Comparison of ENCODE assay signal across 8 cellular contexts in genomic region chr1:112704908-112705627, GRCh38. TPM values are rescaled to one million over a fixed set of nuclear protein-coding genes. Genes with fewer than 3 reads are reported as not detected.
DNase-seq lines count a peak whose midpoint lies in the region; FAIRE-seq and TF ChIP-seq lines count a peak whose summit lies in the region.

No MANE protein-coding gene starts in this region.

- TF ChIP-seq CTCF in bronchial epithelial cell (IDR thresholded peaks at IDR 0.05; ENCODE audit: insufficient read depth, low read length, severe bottlenecking) = no peak

- peaks cover 13 to 26% of the 10 kb centered on the region in 2 donors for H3K4me1 ChIP-seq in small intestine (ENCODE audit: control insufficient read depth in 2 of 2, insufficient read depth in 1 of 2, low read depth in 1 of 2, low read length in 1 of 2)

- H3K9me3 ChIP-seq in KOPT-K1 (ENCODE audit: insufficient read depth, low read length, poor library complexity, severe bottlenecking) (no peaks in the 10 kb centered on the region), small intestine (ENCODE audit: control insufficient read depth, low read depth) (no peaks in the 10 kb centered on the region)

- WGBS in small intestine, 3 donors = 1 to 5% (median 3%) methylated on average over 11 to 13 of the region's 13 CpGs

- H3K4me3 ChIP-seq in bronchial epithelial cell (ENCODE audit: low read depth, low read length) = peak overlapping the region; percentile 88
- peak overlapping the region; percentile 8 to 89 for H3K4me3 ChIP-seq in small intestine (ENCODE audit: low read depth in 1 of 2, low read length in 2 of 2)

- H3K36me3 ChIP-seq in KOPT-K1 (ENCODE audit: insufficient read depth, low read length) (peaks cover 24% of the 10 kb centered on the region), bronchial epithelial cell (ENCODE audit: control insufficient read depth, insufficient read depth, low read length) (peaks cover 25% of the 10 kb centered on the region), small intestine (ENCODE audit: control insufficient read depth in 2 of 2, insufficient read depth in 2 of 2, low read length in 2 of 2) (peaks cover 6 to 10% of the 10 kb centered on the region in 2 donors)

- DNase-seq in stimulated activated CD4-positive, alpha-beta T cell treated with anti-CD3 and anti-CD28 coated beads, Interleukin-15, amount 100 ng/mL, for 24 hours = peak; percentile 70
- no peak for DNase-seq in stimulated activated CD4-positive, alpha-beta T cell treated with anti-CD3 and anti-CD28 coated beads, Interleukin-12 subunit alpha, Interleukin-12 subunit beta, amount 100 ng/mL, for 4 hours
- DNase-seq in H4 (ENCODE audit: low spot score) = peak; percentile 96
- peak; percentile 87 for DNase-seq in SKM-1 (lab: John Stamatoyannopoulos, UW; ENCODE audit: unreplicated experiment)
- DNase-seq in bronchial epithelial cell (ENCODE audit: low read depth) = peak; percentile 98
- peak; percentile 88 for DNase-seq in iPS-NIHi11 (ENCODE audit: low spot score)
- DNase-seq in small intestine = peak; percentile 91

- H3K27ac ChIP-seq in KOPT-K1 (ENCODE audit: low read depth, low read length, poor library complexity, severe bottlenecking) = peak overlapping the region; percentile 71
- H3K27ac ChIP-seq in small intestine (ENCODE audit: low read depth in 1 of 2, low read length in 1 of 2) = peak overlapping the region; percentile 94 to 95

- no peak for FAIRE-seq in bronchial epithelial cell (lab: Jason Lieb, UNC)
- no peak for FAIRE-seq in small intestine (lab: Jason Lieb, UNC)

- H3K27me3 ChIP-seq in bronchial epithelial cell (ENCODE audit: control insufficient read depth, insufficient read depth, low read length) (no peaks in the 10 kb centered on the region), small intestine (ENCODE audit: control insufficient read depth in 2 of 2, insufficient read depth in 2 of 2, low read length in 2 of 2) (no peaks in the 10 kb centered on the region)

RNA-seq across cellular contexts. Expression of gene RHOC, which starts 1.9 kb away (rescaled TPM):
- 218 and 228 TPM in 2 replicates for total RNA-seq in H4 (2014; rRNA removed; shearing (Covaris generic))
- total RNA-seq in bronchial epithelial cell = 420 and 469 TPM in 2 replicates
- polyA plus RNA-seq in small intestine = 1,000 to 10,000 TPM in 2 of 3 donors, 100 to 1,000 TPM in 1; 235 to 1,126 (median 1,023) TPM

RNA-seq across cellular contexts. Expression of gene PPM1J, which starts 10.1 kb away (rescaled TPM):
- 0.10 and 0.45 TPM in 2 replicates for total RNA-seq in H4 (2014; rRNA removed; shearing (Covaris generic))
- total RNA-seq in bronchial epithelial cell = 4.0 and 4.5 TPM in 2 replicates
- polyA plus RNA-seq in small intestine = under 1 TPM in 1 of 3 donors, not detected in 2; 1.00 TPM

RNA-seq across cellular contexts. Expression of gene MOV10, which starts 30.6 kb away (rescaled TPM):
- 31.9 and 42.8 TPM in 2 replicates for total RNA-seq in H4 (2014; rRNA removed; shearing (Covaris generic))
- total RNA-seq in bronchial epithelial cell = 10.3 and 23.4 TPM in 2 replicates
- polyA plus RNA-seq in small intestine = 100 to 1,000 TPM in 1 of 3 donors, 10 to 100 TPM in 2; 53.2 to 222 (median 92.4) TPM
